In the genomic region with DNA sequence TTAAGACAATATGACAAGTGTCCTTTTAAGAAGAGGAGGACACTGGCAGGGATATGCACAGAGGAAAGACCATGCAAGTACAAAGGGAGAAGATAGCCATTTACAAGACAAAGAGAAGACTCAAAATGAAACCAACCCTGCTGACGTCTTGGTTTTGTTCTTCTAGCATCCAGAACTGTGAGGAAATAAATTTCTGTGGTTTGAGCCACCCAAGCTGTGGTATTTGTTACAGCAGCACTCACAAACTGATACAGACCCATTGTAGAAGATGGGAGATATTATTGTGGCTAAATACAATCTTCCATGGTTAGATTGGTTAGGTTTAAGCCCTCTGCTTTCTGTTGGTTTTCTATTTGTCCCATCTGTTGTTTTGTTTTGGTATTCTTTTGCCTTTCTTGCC, we compare ENCODE assay signal across 20 cellular contexts.
"Had no signal": no experiment of that assay in that cellular context is flagged by ENCODE, and none has a peak within 500 bp of the region (broad histone marks: within the 10 kb centered on the region; RNA-seq: fewer than 3 reads in every experiment).

No MANE protein-coding gene starts in this region.

- H3K4me3 ChIP-seq: K562, MG63 had no signal

- H3K27ac ChIP-seq: RWPE1 had no signal

- ATAC-seq: K562, Panc1, T-cell had no signal

- H3K4me2 ChIP-seq: SK-N-SH had no signal

- DNase-seq: MG63, NCI-H1092, NCI-H1105 treated with DMSO at 0.1 percent for 48 hours, NCI-H1417 treated with DMSO at 0.1 percent for 48 hours, NCI-H146, NCI-H1694 treated with DMSO at 0.1 percent for 48 hours, NCI-H1930, NCI-H2081, NCI-H2107, NCI-H2227 treated with DMSO at 0.1 percent for 48 hours, NCI-H524, NCI-H526 treated with DMSO at 0.1 percent for 48 hours, NCI-H748 treated with DMSO at 0.1 percent for 48 hours, SHP77, SK-N-SH, SW 1271, T-cell had no signal

- H3K9me2 ChIP-seq: SK-N-SH had no signal

- H3K27me3 ChIP-seq: MG63 had no signal

- H3K9me3 ChIP-seq: MG63, SK-N-SH had no signal

- H3K9ac ChIP-seq: SK-N-SH had no signal

- H3K36me3 ChIP-seq: MG63 had no signal
